Comparison of ENCODE assay signal across 23 cellular contexts in genomic region chr5:141441571-141442170, GRCh38. TPM values are rescaled to one million over a fixed set of nuclear protein-coding genes. Genes with fewer than 3 reads are reported as not detected.
DNase-seq lines count a peak whose midpoint lies in the region; ATAC-seq, FAIRE-seq and TF ChIP-seq lines count a peak whose summit lies in the region.
"Had no signal": no experiment of that assay in that cellular context is flagged by ENCODE, and none has a peak within 500 bp of the region (broad histone marks: within the 10 kb centered on the region; RNA-seq: fewer than 3 reads in every experiment).

No MANE protein-coding gene starts in this region.

- POLR2A ChIA-PET in K562 (lab: Yijun Ruan, JAX), result interaction anchor here (0.6 to 1.3 kb wide), 3 partner anchors 34 to 687 kb away, joined by 3 read pairs; partner anchors contain the start of gene PCDHGC5
- POLR2A ChIA-PET in activated CD4-positive, alpha-beta T cell treated with anti-CD3 and anti-CD28 coated beads, Interleukin-2, amount 10 ng/mL, durations not matched to agents 7 days and 5 days (lab: Charles Lee), result no interaction called here

- H3K4me1 ChIP-seq in K562 (replicated peaks in 1 of 2; ENCODE audit: control insufficient read depth in 2 of 2, insufficient read depth in 2 of 2, low read length in 2 of 2) (peaks cover 0 to 6% of the 10 kb centered on the region in 2 experiments; a peak in 1 of 5 replicates), heart left ventricle (peaks cover 0 to 12% (median 0%) of the 10 kb centered on the region in 12 donors), mesenchymal stem cell (ENCODE audit: control insufficient read depth, insufficient read depth, low read depth, low read length) (peaks cover 5% of the 10 kb centered on the region)
- H3K4me1 ChIP-seq: SJCRH30 had no signal

- in situ Hi-C loops in K562 (cut with MboI), result no loop called here

- H3K9me1 ChIP-seq in K562 (ENCODE audit: control insufficient read depth, insufficient read depth, low read length), result no peaks in the 10 kb centered on the region

- H3K4ac ChIP-seq in mesenchymal stem cell (ENCODE audit: low read depth in 1 of 2, low read length in 2 of 2), result no peak overlapping the region

- no peak for DNase-seq in K562 (ENCODE audit: extremely low read depth in 1 of 4, low spot score in 3 of 4)
- peak in 3 of 5 donors; percentile 41 to 71 (median 68) for DNase-seq in heart left ventricle
- no peak for DNase-seq in mesenchymal stem cell
- no peak for DNase-seq in activated CD4-positive, alpha-beta T cell treated with anti-CD3 and anti-CD28 coated beads, Interleukin-2, amount 10 ng/mL, durations not matched to agents 7 days and 5 days
- DNase-seq: C1 segment of cervical spinal cord; CD4-positive, alpha-beta memory T cell; COR-L47; DMS53; GM23248; H9; KG1; MM.1S; NCI-H2029; NCI-H446; NCI-H524 treated with DMSO at 0.1 percent for 48 hours; NCI-H774; SJCRH30 had no signal

- TF ChIP-seq CTCF in K562 (IDR thresholded peaks at IDR 0.05 in 2 of 3, conservative IDR thresholded peaks at IDR 0.05 in 1 of 3; ENCODE audit: insufficient read depth in 2 of 3, low read depth in 1 of 3, low read length in 3 of 3) (no peak), heart left ventricle (IDR thresholded peaks at IDR 0.05) (no peak)

- no peaks in the 10 kb centered on the region for H3K9me3 ChIP-seq in K562 (replicated peaks; ENCODE audit: control insufficient read depth, insufficient read depth, low read depth, low read length)
- peaks cover 0 to 97% (median 18%) of the 10 kb centered on the region in 12 donors for H3K9me3 ChIP-seq in heart left ventricle
- peaks cover 10% of the 10 kb centered on the region for H3K9me3 ChIP-seq in mesenchymal stem cell (ENCODE audit: control insufficient read depth, low read length)

- H2BK120ac ChIP-seq in mesenchymal stem cell (ENCODE audit: low read depth, low read length), result no peak overlapping the region

- H3K4me3 ChIP-seq in K562, result no peak overlapping the region
- H3K4me3 ChIP-seq in heart left ventricle, result no peak overlapping the region
- H3K4me3 ChIP-seq in mesenchymal stem cell (ENCODE audit: insufficient read depth in 1 of 2, low read depth in 1 of 2, low read length in 2 of 2), result peak overlapping the region in 1 of 2 experiments; percentile 7
- H3K4me3 ChIP-seq: GM23248, SJCRH30 had no signal

- H3K36me3 ChIP-seq in K562 (ENCODE audit: control insufficient read depth, insufficient read depth, low read length), result no peaks in the 10 kb centered on the region
- peaks cover 0 to 4% (median 0%) of the 10 kb centered on the region in 9 donors for H3K36me3 ChIP-seq in heart left ventricle
- peaks cover 7 to 9% of the 10 kb centered on the region in 2 experiments for H3K36me3 ChIP-seq in mesenchymal stem cell (ENCODE audit: control insufficient read depth in 1 of 2, insufficient read depth in 2 of 2, low read depth in 1 of 2, low read length in 2 of 2)
- H3K36me3 ChIP-seq: SJCRH30 had no signal

- H3K4me2 ChIP-seq in K562 (ENCODE audit: insufficient read depth, low read length) (no peak overlapping the region), mesenchymal stem cell (ENCODE audit: low read length, poor library complexity, severe bottlenecking) (no peak overlapping the region)

- H4K8ac ChIP-seq in mesenchymal stem cell (ENCODE audit: low read length), result no peak overlapping the region

- H2BK5ac ChIP-seq in mesenchymal stem cell (ENCODE audit: low read depth, low read length, poor library complexity, severe bottlenecking), result no peak overlapping the region

- H3K9ac ChIP-seq in K562 (ENCODE audit: insufficient read depth in 1 of 2, low read depth in 2 of 2, low read length in 2 of 2), result no peak overlapping the region
- no peak overlapping the region for H3K9ac ChIP-seq in mesenchymal stem cell (ENCODE audit: low read length)
- H3K9ac ChIP-seq: GM23248 had no signal

- FAIRE-seq in K562 (lab: Jason Lieb, UNC), result no peak
- FAIRE-seq: HTR-8/SVneo, RCC 7860 had no signal

- H2BK15ac ChIP-seq in mesenchymal stem cell (ENCODE audit: low read depth, poor library complexity, severe bottlenecking), result no peak overlapping the region

- H3K27me3 Mint-ChIP-seq in activated CD4-positive, alpha-beta T cell treated with anti-CD3 and anti-CD28 coated beads, Interleukin-2, amount 10 ng/mL, durations not matched to agents 7 days and 5 days, result peaks cover 6% of the 10 kb centered on the region

- no peak overlapping the region for H3K14ac ChIP-seq in mesenchymal stem cell (ENCODE audit: low read length in 2 of 2)

- ATAC-seq in K562 (no peak), heart left ventricle (peak; percentile 53 to 93 (median 84)), GM18511 (IDR thresholded peaks at IDR 0.05; ENCODE audit: unreplicated experiment) (no peak)
- ATAC-seq: SK-N-SH treated with all-trans-retinoic acid at 6 μM for 48 hours had no signal

- no peaks in the 10 kb centered on the region for H3K9me3 Mint-ChIP-seq in activated CD4-positive, alpha-beta T cell treated with anti-CD3 and anti-CD28 coated beads, Interleukin-2, amount 10 ng/mL, durations not matched to agents 7 days and 5 days

- 17% methylated on average over 45 of the region's 50 CpGs for WGBS in K562 (ENCODE audit: insufficient coverage, low coverage, missing lambda C conversion rate)
- WGBS in heart left ventricle, 4 donors, result 49 to 66% (median 54%) methylated on average over 41 to 50 of the region's 50 CpGs
- 99% methylated on average over 45 of the region's 50 CpGs for WGBS in mesenchymal stem cell

- H3K27me3 ChIP-seq in K562 (ENCODE audit: control insufficient read depth in 2 of 2, insufficient read depth in 2 of 2, low read length in 2 of 2), result peaks cover 0 to 16% of the 10 kb centered on the region in 2 experiments; a peak in 2 of 5 replicates
- H3K27me3 ChIP-seq in heart left ventricle, result no peaks in the 10 kb centered on the region
- H3K27me3 ChIP-seq in mesenchymal stem cell (ENCODE audit: control insufficient read depth in 1 of 2, insufficient read depth in 1 of 2, low read length in 2 of 2), result no peaks in the 10 kb centered on the region
- H3K27me3 ChIP-seq: SJCRH30 had no signal

- peak overlapping the region; percentile 13 for H2AK5ac ChIP-seq in mesenchymal stem cell (ENCODE audit: low read length, severe bottlenecking)

- H3K4me3 Mint-ChIP-seq in activated CD4-positive, alpha-beta T cell treated with anti-CD3 and anti-CD28 coated beads, Interleukin-2, amount 10 ng/mL, durations not matched to agents 7 days and 5 days, result no peak overlapping the region
- H3K4me3 Mint-ChIP-seq: CD4-positive, alpha-beta memory T cell; H9 had no signal

- H3K18ac ChIP-seq in mesenchymal stem cell (ENCODE audit: low read depth in 1 of 2, low read length in 2 of 2), result no peak overlapping the region

- intact Hi-C loops in K562 (cut with micrococcal nuclease) (no loop called here), heart left ventricle (cut with DNase I) (no loop called here)

- H4K20me1 ChIP-seq in K562 (replicated peaks; ENCODE audit: control insufficient read depth, insufficient read depth, low read length), result no peaks in the 10 kb centered on the region

- TF ChIP-seq POLR2A in K562 (conservative IDR thresholded peaks at IDR 0.05) (no peak), heart left ventricle (IDR thresholded peaks at IDR 0.05) (no peak)

- no peak overlapping the region for H3K27ac Mint-ChIP-seq in activated CD4-positive, alpha-beta T cell treated with anti-CD3 and anti-CD28 coated beads, Interleukin-2, amount 10 ng/mL, durations not matched to agents 7 days and 5 days

- no peaks in the 10 kb centered on the region for H3K36me3 Mint-ChIP-seq in activated CD4-positive, alpha-beta T cell treated with anti-CD3 and anti-CD28 coated beads, Interleukin-2, amount 10 ng/mL, durations not matched to agents 7 days and 5 days (ENCODE audit: low read depth)

- no peaks in the 10 kb centered on the region for H3K79me2 ChIP-seq in K562 (ENCODE audit: control insufficient read depth, insufficient read depth, low read length)

- no peak for TF ChIP-seq RAD21 in K562 (CRISPR knock-in tag; conservative IDR thresholded peaks at IDR 0.05 in 1 of 2, IDR thresholded peaks at IDR 0.05 in 1 of 2)

- no peak overlapping the region for H4K91ac ChIP-seq in mesenchymal stem cell (ENCODE audit: low read length)

- no peak overlapping the region for H3K23ac ChIP-seq in mesenchymal stem cell (ENCODE audit: low read length in 2 of 2)

- CTCF ChIA-PET in K562 (lab: Yijun Ruan, JAX; ENCODE audit: low intra/inter-chr PET ratio), result no interaction called here
- CTCF ChIA-PET in activated CD4-positive, alpha-beta T cell treated with anti-CD3 and anti-CD28 coated beads, Interleukin-2, amount 10 ng/mL, durations not matched to agents 7 days and 5 days (lab: Charles Lee), result no interaction called here

- peaks cover 25% of the 10 kb centered on the region for H3K79me1 ChIP-seq in mesenchymal stem cell (replicated peaks; ENCODE audit: low read length, poor library complexity, severe bottlenecking)

- no peak overlapping the region for H3K27ac ChIP-seq in K562 (ENCODE audit: extremely low read depth, low read depth, low read length)
- no peak overlapping the region for H3K27ac ChIP-seq in heart left ventricle
- no peak overlapping the region for H3K27ac ChIP-seq in mesenchymal stem cell (ENCODE audit: low read length, poor library complexity, severe bottlenecking)
- H3K27ac ChIP-seq: GM23248, SJCRH30 had no signal

- H3K4me1 Mint-ChIP-seq in activated CD4-positive, alpha-beta T cell treated with anti-CD3 and anti-CD28 coated beads, Interleukin-2, amount 10 ng/mL, durations not matched to agents 7 days and 5 days, result no peaks in the 10 kb centered on the region
- H3K4me1 Mint-ChIP-seq: CD4-positive, alpha-beta memory T cell had no signal

- H2BK12ac ChIP-seq in mesenchymal stem cell (ENCODE audit: low read length in 2 of 2), result no peak overlapping the region

- no peak for TF ChIP-seq EP300 in K562 (IDR thresholded peaks at IDR 0.05; ENCODE audit: low read length)

- no peak overlapping the region for H2AFZ ChIP-seq in K562 (ENCODE audit: low read depth, low read length)
- no peak overlapping the region for H2AFZ ChIP-seq in mesenchymal stem cell (ENCODE audit: low read depth, low read length)
- H2AFZ ChIP-seq: GM23248 had no signal

- BruUV-seq in K562 (replicated peaks; lab: Mats Ljungman, UMichigan), result no TSS peak

RNA-seq across cellular contexts. Expression of gene PCDHGA12, which starts 11.4 kb away (rescaled TPM):
- total RNA-seq in K562 (2011; cell fraction: chromatin; rRNA removed; ENCODE audit: low replicate concordance), result not detected in 2 replicates
- total RNA-seq in K562 (2011; cell fraction: nucleolus; rRNA removed), result not detected in 2 replicates
- 0.15 TPM in 1 of 2 replicates, not detected in the other for total RNA-seq in K562 (2011; cell fraction: nucleoplasm; rRNA removed)
- not detected in 2 replicates for total RNA-seq in K562 (2014; rRNA removed)
- total RNA-seq in K562 (2014; rRNA removed; fragmentation: Illumina TruSeq; extraction: Trizol), result not detected in 2 replicates
- total RNA-seq in K562 (2015; rRNA removed; fragmentation: Illumina TruSeq; extraction: Trizol), result not detected in 2 replicates
- total RNA-seq in K562 (2021), result 0.13 TPM in 1 of 2 replicates, not detected in the other
- polyA plus RNA-seq in K562 (2011; rRNA removed), result 0.03 TPM in 1 of 2 replicates, not detected in the other
- polyA plus RNA-seq in K562 (2011; cell fraction: cytosol; rRNA removed), result not detected in 2 replicates
- polyA plus RNA-seq in K562 (2011; cell fraction: nucleus; rRNA removed), result 0.09 TPM in 1 of 2 replicates, not detected in the other
- 0.04 TPM in 2 replicates for polyA plus RNA-seq in K562 (2012)
- not detected in 2 replicates for polyA plus RNA-seq in K562 (2014; fragmentation: Illumina TruSeq; extraction: Trizol)
- polyA plus RNA-seq in K562 (2014; fragmentation: Nextera tagmentation; extraction: Ambion mirVana), result not detected
- not detected in 2 replicates for polyA plus RNA-seq in K562 (2014; rRNA removed)
- polyA minus RNA-seq in K562 (2011; rRNA and poly(A)+ RNA removed), result not detected in 2 replicates
- not detected in 2 replicates for polyA minus RNA-seq in K562 (2011; cell fraction: cytosol; rRNA and poly(A)+ RNA removed)
- polyA minus RNA-seq in K562 (2011; cell fraction: nucleus; rRNA and poly(A)+ RNA removed), result not detected in 2 replicates
- 10 to 100 TPM in 1 of 9 donors, 1 to 10 TPM in 8; 3.2 to 15.5 (median 7.3) TPM for total RNA-seq in heart left ventricle
- polyA plus RNA-seq in heart left ventricle, result 1 to 10 TPM; 3.2 to 5.0 TPM
- 0.03 TPM for polyA plus RNA-seq in mesenchymal stem cell (2013, experiment 1 of 2)
- 0.04 TPM for polyA plus RNA-seq in mesenchymal stem cell (2013, experiment 2 of 2)
- total RNA-seq in activated CD4-positive, alpha-beta T cell treated with anti-CD3 and anti-CD28 coated beads, Interleukin-2, amount 10 ng/mL, durations not matched to agents 7 days and 5 days, result not detected
- total RNA-seq: Daoy, G401 had no signal
- polyA plus RNA-seq: CD4-positive, alpha-beta memory T cell had no signal

RNA-seq across cellular contexts. Expression of gene PCDHGA11, which starts 20.8 kb away (rescaled TPM):
- 0.14 and 0.32 TPM in 2 replicates for total RNA-seq in K562 (2011; cell fraction: chromatin; rRNA removed; ENCODE audit: low replicate concordance)
- total RNA-seq in K562 (2011; cell fraction: nucleolus; rRNA removed), result 0.33 TPM in 1 of 2 replicates, not detected in the other
- total RNA-seq in K562 (2011; cell fraction: nucleoplasm; rRNA removed), result 0.15 and 0.23 TPM in 2 replicates
- total RNA-seq in K562 (2014; rRNA removed), result 0.04 and 0.05 TPM in 2 replicates
- 0.04 and 0.06 TPM in 2 replicates for total RNA-seq in K562 (2014; rRNA removed; fragmentation: Illumina TruSeq; extraction: Trizol)
- 0.07 and 0.08 TPM in 2 replicates for total RNA-seq in K562 (2015; rRNA removed; fragmentation: Illumina TruSeq; extraction: Trizol)
- 0.04 TPM in 1 of 2 replicates, not detected in the other for total RNA-seq in K562 (2021)
- polyA plus RNA-seq in K562 (2011; rRNA removed), result 0.01 TPM in 1 of 2 replicates, not detected in the other
- polyA plus RNA-seq in K562 (2011; cell fraction: cytosol; rRNA removed), result 0.01 and 0.03 TPM in 2 replicates
- polyA plus RNA-seq in K562 (2011; cell fraction: nucleus; rRNA removed), result 0.23 TPM in 1 of 2 replicates, not detected in the other
- 0.03 TPM in 1 of 2 replicates, not detected in the other for polyA plus RNA-seq in K562 (2012)
- 0.04 TPM in 1 of 2 replicates, not detected in the other for polyA plus RNA-seq in K562 (2014; fragmentation: Illumina TruSeq; extraction: Trizol)
- not detected for polyA plus RNA-seq in K562 (2014; fragmentation: Nextera tagmentation; extraction: Ambion mirVana)
- polyA plus RNA-seq in K562 (2014; rRNA removed), result not detected in 2 replicates
- polyA minus RNA-seq in K562 (2011; rRNA and poly(A)+ RNA removed), result 0.12 and 0.18 TPM in 2 replicates
- not detected in 2 replicates for polyA minus RNA-seq in K562 (2011; cell fraction: cytosol; rRNA and poly(A)+ RNA removed)
- polyA minus RNA-seq in K562 (2011; cell fraction: nucleus; rRNA and poly(A)+ RNA removed), result 0.11 and 0.13 TPM in 2 replicates
- total RNA-seq in heart left ventricle, result 1 to 10 TPM; 2.8 to 9.0 (median 5.3) TPM
- 1 to 10 TPM; 1.8 to 5.0 TPM for polyA plus RNA-seq in heart left ventricle
- polyA plus RNA-seq in mesenchymal stem cell (2013, experiment 1 of 2), result 2.5 TPM
- polyA plus RNA-seq in mesenchymal stem cell (2013, experiment 2 of 2), result 2.3 TPM
- not detected for total RNA-seq in activated CD4-positive, alpha-beta T cell treated with anti-CD3 and anti-CD28 coated beads, Interleukin-2, amount 10 ng/mL, durations not matched to agents 7 days and 5 days
- total RNA-seq: G401 had no signal
- polyA plus RNA-seq: CD4-positive, alpha-beta memory T cell had no signal

RNA-seq across cellular contexts. Expression of gene PCDHGB7, which starts 24.2 kb away (rescaled TPM):
- total RNA-seq in K562 (2011; cell fraction: chromatin; rRNA removed; ENCODE audit: low replicate concordance), result 0.14 and 0.23 TPM in 2 replicates
- 0.17 TPM in 1 of 2 replicates, not detected in the other for total RNA-seq in K562 (2011; cell fraction: nucleolus; rRNA removed)
- not detected in 2 replicates for total RNA-seq in K562 (2011; cell fraction: nucleoplasm; rRNA removed)
- 0.04 TPM in 1 of 2 replicates, not detected in the other for total RNA-seq in K562 (2014; rRNA removed)
- not detected in 2 replicates for total RNA-seq in K562 (2014; rRNA removed; fragmentation: Illumina TruSeq; extraction: Trizol)
- total RNA-seq in K562 (2015; rRNA removed; fragmentation: Illumina TruSeq; extraction: Trizol), result 0.08 TPM in 1 of 2 replicates, not detected in the other
- total RNA-seq in K562 (2021), result 0.04 and 0.09 TPM in 2 replicates
- polyA plus RNA-seq in K562 (2011; rRNA removed), result not detected in 2 replicates
- not detected in 2 replicates for polyA plus RNA-seq in K562 (2011; cell fraction: cytosol; rRNA removed)
- polyA plus RNA-seq in K562 (2011; cell fraction: nucleus; rRNA removed), result 0.27 TPM in 1 of 2 replicates, not detected in the other
- polyA plus RNA-seq in K562 (2012), result not detected in 2 replicates
- polyA plus RNA-seq in K562 (2014; fragmentation: Illumina TruSeq; extraction: Trizol), result not detected in 2 replicates
- polyA plus RNA-seq in K562 (2014; fragmentation: Nextera tagmentation; extraction: Ambion mirVana), result not detected
- not detected in 2 replicates for polyA plus RNA-seq in K562 (2014; rRNA removed)
- polyA minus RNA-seq in K562 (2011; rRNA and poly(A)+ RNA removed), result 0.07 TPM in 1 of 2 replicates, not detected in the other
- not detected in 2 replicates for polyA minus RNA-seq in K562 (2011; cell fraction: cytosol; rRNA and poly(A)+ RNA removed)
- 0.11 and 0.13 TPM in 2 replicates for polyA minus RNA-seq in K562 (2011; cell fraction: nucleus; rRNA and poly(A)+ RNA removed)
- 10 to 100 TPM in 5 of 9 donors, 1 to 10 TPM in 4; 5.1 to 15.0 (median 11.1) TPM for total RNA-seq in heart left ventricle
- 1 to 10 TPM; 3.3 to 4.8 TPM for polyA plus RNA-seq in heart left ventricle
- 22.1 TPM for polyA plus RNA-seq in mesenchymal stem cell (2013, experiment 1 of 2)
- 21.0 TPM for polyA plus RNA-seq in mesenchymal stem cell (2013, experiment 2 of 2)
- under 1 TPM in 1 of 2 experiments, not detected in 1; 0.07 TPM for total RNA-seq in activated CD4-positive, alpha-beta T cell treated with anti-CD3 and anti-CD28 coated beads, Interleukin-2, amount 10 ng/mL, durations not matched to agents 7 days and 5 days
- total RNA-seq: G401 had no signal

RNA-seq across cellular contexts. Expression of gene PCDHGA10, which starts 28.9 kb away (rescaled TPM):
- 0.21 and 0.33 TPM in 2 replicates for total RNA-seq in K562 (2011; cell fraction: chromatin; rRNA removed; ENCODE audit: low replicate concordance)
- total RNA-seq in K562 (2011; cell fraction: nucleolus; rRNA removed), result 0.13 and 0.17 TPM in 2 replicates
- 0.15 TPM in 2 replicates for total RNA-seq in K562 (2011; cell fraction: nucleoplasm; rRNA removed)
- total RNA-seq in K562 (2014; rRNA removed), result 0.04 and 0.05 TPM in 2 replicates
- 0.06 and 0.07 TPM in 2 replicates for total RNA-seq in K562 (2014; rRNA removed; fragmentation: Illumina TruSeq; extraction: Trizol)
- total RNA-seq in K562 (2015; rRNA removed; fragmentation: Illumina TruSeq; extraction: Trizol), result 0.08 and 0.11 TPM in 2 replicates
- total RNA-seq in K562 (2021), result 0.07 and 0.13 TPM in 2 replicates
- polyA plus RNA-seq in K562 (2011; rRNA removed), result 0.03 TPM in 1 of 2 replicates, not detected in the other
- 0.03 TPM in 1 of 2 replicates, not detected in the other for polyA plus RNA-seq in K562 (2011; cell fraction: cytosol; rRNA removed)
- 0.06 and 0.17 TPM in 2 replicates for polyA plus RNA-seq in K562 (2011; cell fraction: nucleus; rRNA removed)
- 0.05 and 0.15 TPM in 2 replicates for polyA plus RNA-seq in K562 (2012)
- 0.06 TPM in 1 of 2 replicates, not detected in the other for polyA plus RNA-seq in K562 (2014; fragmentation: Illumina TruSeq; extraction: Trizol)
- polyA plus RNA-seq in K562 (2014; fragmentation: Nextera tagmentation; extraction: Ambion mirVana), result under 1 TPM; 0.01 to 0.04 TPM
- 0.01 TPM in 1 of 2 replicates, not detected in the other for polyA plus RNA-seq in K562 (2014; rRNA removed)
- 0.14 TPM in 1 of 2 replicates, not detected in the other for polyA minus RNA-seq in K562 (2011; rRNA and poly(A)+ RNA removed)
- polyA minus RNA-seq in K562 (2011; cell fraction: cytosol; rRNA and poly(A)+ RNA removed), result not detected in 2 replicates
- polyA minus RNA-seq in K562 (2011; cell fraction: nucleus; rRNA and poly(A)+ RNA removed), result 0.13 TPM in 1 of 2 replicates, not detected in the other
- 10 to 100 TPM in 1 of 9 donors, 1 to 10 TPM in 8; 3.3 to 11.3 (median 6.1) TPM for total RNA-seq in heart left ventricle
- polyA plus RNA-seq in heart left ventricle, result 1 to 10 TPM; 1.1 to 3.1 TPM
- polyA plus RNA-seq in mesenchymal stem cell (2013, experiment 1 of 2), result 16.9 TPM
- polyA plus RNA-seq in mesenchymal stem cell (2013, experiment 2 of 2), result 16.3 TPM
- total RNA-seq in activated CD4-positive, alpha-beta T cell treated with anti-CD3 and anti-CD28 coated beads, Interleukin-2, amount 10 ng/mL, durations not matched to agents 7 days and 5 days, result not detected
- polyA plus RNA-seq: CD4-positive, alpha-beta memory T cell had no signal

RNA-seq across cellular contexts. Expression of gene PCDHGB6, which starts 33.9 kb away (rescaled TPM):
- 0.14 and 0.35 TPM in 2 replicates for total RNA-seq in K562 (2011; cell fraction: chromatin; rRNA removed; ENCODE audit: low replicate concordance)
- 0.17 and 0.26 TPM in 2 replicates for total RNA-seq in K562 (2011; cell fraction: nucleolus; rRNA removed)
- total RNA-seq in K562 (2011; cell fraction: nucleoplasm; rRNA removed), result 0.15 and 0.31 TPM in 2 replicates
- 0.09 TPM in 1 of 2 replicates, not detected in the other for total RNA-seq in K562 (2014; rRNA removed)
- 0.06 and 0.07 TPM in 2 replicates for total RNA-seq in K562 (2014; rRNA removed; fragmentation: Illumina TruSeq; extraction: Trizol)
- total RNA-seq in K562 (2015; rRNA removed; fragmentation: Illumina TruSeq; extraction: Trizol), result 0.08 and 0.11 TPM in 2 replicates
- total RNA-seq in K562 (2021), result 0.11 TPM in 2 replicates
- 0.01 and 0.04 TPM in 2 replicates for polyA plus RNA-seq in K562 (2011; rRNA removed)
- polyA plus RNA-seq in K562 (2011; cell fraction: cytosol; rRNA removed), result 0.09 TPM in 1 of 2 replicates, not detected in the other
- polyA plus RNA-seq in K562 (2011; cell fraction: nucleus; rRNA removed), result 0.07 and 0.46 TPM in 2 replicates
- 0.01 and 0.18 TPM in 2 replicates for polyA plus RNA-seq in K562 (2012)
- polyA plus RNA-seq in K562 (2014; fragmentation: Illumina TruSeq; extraction: Trizol), result not detected in 2 replicates
- under 1 TPM; 0.01 to 0.03 TPM for polyA plus RNA-seq in K562 (2014; fragmentation: Nextera tagmentation; extraction: Ambion mirVana)
- 0.07 TPM in 1 of 2 replicates, not detected in the other for polyA plus RNA-seq in K562 (2014; rRNA removed)
- polyA minus RNA-seq in K562 (2011; rRNA and poly(A)+ RNA removed), result 0.09 and 0.11 TPM in 2 replicates
- not detected in 2 replicates for polyA minus RNA-seq in K562 (2011; cell fraction: cytosol; rRNA and poly(A)+ RNA removed)
- 0.11 and 0.40 TPM in 2 replicates for polyA minus RNA-seq in K562 (2011; cell fraction: nucleus; rRNA and poly(A)+ RNA removed)
- 10 to 100 TPM in 1 of 9 donors, 1 to 10 TPM in 8; 4.1 to 10.4 (median 6.5) TPM for total RNA-seq in heart left ventricle
- polyA plus RNA-seq in heart left ventricle, result 1 to 10 TPM; 2.3 to 4.5 TPM
- polyA plus RNA-seq in mesenchymal stem cell (2013, experiment 1 of 2), result 34.8 TPM
- 33.4 TPM for polyA plus RNA-seq in mesenchymal stem cell (2013, experiment 2 of 2)
- under 1 TPM in 1 of 2 experiments, not detected in 1; 0.04 TPM for total RNA-seq in activated CD4-positive, alpha-beta T cell treated with anti-CD3 and anti-CD28 coated beads, Interleukin-2, amount 10 ng/mL, durations not matched to agents 7 days and 5 days
- total RNA-seq: G401 had no signal

Comparison
In these comparisons a context has a peak if more than half of its experiments do, and no peak if none do; other contexts are left out.
1. ATAC-seq: peak in heart left ventricle (4 of 4); none in K562 (single experiment) and GM18511 (single experiment).
2. DNase-seq: peak in heart left ventricle (3 of 5); none in K562 (0 of 4), mesenchymal stem cell (single experiment) and activated CD4-positive, alpha-beta T cell treated with anti-CD3 and anti-CD28 coated beads, Interleukin-2, amount 10 ng/mL, durations not matched to agents 7 days and 5 days (single experiment).
3. RNA of gene PCDHGB7, which starts 24.2 kb away (total RNA-seq): 5.1 to 15.0 TPM in heart left ventricle; 0.07 TPM in activated CD4-positive, alpha-beta T cell treated with anti-CD3 and anti-CD28 coated beads, Interleukin-2, amount 10 ng/mL, durations not matched to agents 7 days and 5 days and 0.04 to 0.23 TPM in K562; every median in the first group is over 4 times any median in the second.